ENCODE assay signal across 8 cellular contexts in genomic region chr12:1529862-1530591, GRCh38.
DNase-seq lines count a peak whose midpoint lies in the region; ATAC-seq and TF ChIP-seq lines count a peak whose summit lies in the region.

No MANE protein-coding gene starts in this region.

- no peaks in the 10 kb centered on the region for H3K27me3 ChIP-seq in AG04450 (ENCODE audit: control insufficient read depth, insufficient read depth, low read length)
- H3K27me3 ChIP-seq in HAP-1 (ENCODE audit: low read depth): no peaks in the 10 kb centered on the region
- no peaks in the 10 kb centered on the region for H3K27me3 ChIP-seq in ascending aorta
- peaks cover 0 to 85% (median 44%) of the 10 kb centered on the region in 3 donors for H3K27me3 ChIP-seq in stomach

- no peaks in the 10 kb centered on the region for H3K9me3 ChIP-seq in AG04450 (ENCODE audit: control insufficient read depth, insufficient read depth, low read length)
- H3K9me3 ChIP-seq in HAP-1: no peaks in the 10 kb centered on the region
- H3K9me3 ChIP-seq in ascending aorta: no peaks in the 10 kb centered on the region
- H3K9me3 ChIP-seq in stomach: no peaks in the 10 kb centered on the region

- in situ Hi-C loops in HAP-1 (cut with MboI; ENCODE audit: low sequenced_read_pairs): no loop called here

- TF ChIP-seq POLR2A in stomach (IDR thresholded peaks at IDR 0.05): no peak

- intact Hi-C loops in ascending aorta (cut with DNase I): no loop called here
- intact Hi-C loops in stomach (cut with DNase I; ENCODE audit: low total_unique reads): no loop called here

- CTCF ChIA-PET in AG04450 (lab: Charles Lee): no interaction called here

- H3K4me3 ChIP-seq in AG04450 (ENCODE audit: low read depth, low read length): peak overlapping the region; percentile 67
- H3K4me3 ChIP-seq in HAP-1: peak overlapping the region; percentile 20; the same call in 1 of the 2 replicates
- H3K4me3 ChIP-seq in ascending aorta: peak overlapping the region; percentile 77 to 87
- H3K4me3 ChIP-seq in stomach: peak overlapping the region; percentile 57 to 71 (median 63)

- no peak overlapping the region for H3K27ac ChIP-seq in AG04450 (ENCODE audit: low read depth, low read length)
- H3K27ac ChIP-seq in ascending aorta: no peak overlapping the region
- H3K27ac ChIP-seq in stomach: peak overlapping the region in 3 of 5 donors; percentile 56 to 61 (median 60)

- 6 to 20% (median 10%) methylated on average over 31 to 101 of the region's 101 CpGs for WGBS in stomach, 5 donors

- no peak for ATAC-seq in HG03039 (IDR thresholded peaks at IDR 0.05; ENCODE audit: unreplicated experiment)

- TF ChIP-seq CTCF in AG04450 (IDR thresholded peaks at IDR 0.05; ENCODE audit: low read depth, low read length): no peak
- TF ChIP-seq CTCF in ascending aorta (IDR thresholded peaks at IDR 0.05): no peak
- no peak for TF ChIP-seq CTCF in stomach (IDR thresholded peaks at IDR 0.05)

- H3K36me3 ChIP-seq in HAP-1 (replicated peaks) (no peaks in the 10 kb centered on the region), ascending aorta (no peaks in the 10 kb centered on the region), stomach (no peaks in the 10 kb centered on the region)

- H3K4me1 ChIP-seq in HAP-1: peaks cover 8% of the 10 kb centered on the region; the same call in 1 of the 2 replicates
- H3K4me1 ChIP-seq in ascending aorta: peaks cover 2 to 4% of the 10 kb centered on the region in 2 donors
- peaks cover 13 to 37% (median 27%) of the 10 kb centered on the region in 4 donors for H3K4me1 ChIP-seq in stomach

- POLR2A ChIA-PET in AG04450 (lab: Yijun Ruan, JAX): no interaction called here

- DNase-seq in AG04450 (ENCODE audit: low read depth, low spot score) (no peak), HAP-1 (ENCODE audit: low spot score in 2 of 2) (peak in 1 of 2 experiments; percentile 73), ascending aorta (ENCODE audit: low spot score in 2 of 2) (no peak), iPS-NIHi11 (ENCODE audit: low spot score) (peak; percentile 80), stomach (no peak), HT-29 (ENCODE audit: low spot score) (no peak), COLO668 (lab: John Stamatoyannopoulos, UW; ENCODE audit: unreplicated experiment) (no peak)

- TF ChIP-seq EP300 in stomach (IDR thresholded peaks at IDR 0.05): no peak

Comparison
In these comparisons a context has a peak if more than half of its experiments do, and no peak if none do; other contexts are left out.
1. H3K27ac ChIP-seq: peak in stomach (3 of 5); none in AG04450 (single experiment) and ascending aorta (0 of 2).
2. H3K4me3 ChIP-seq: peak in every context shown above with its lines; median percentile 82 in ascending aorta; 67 in AG04450; 63 in stomach; 20 in HAP-1.